23 cellular contexts compared by ENCODE assay signal in the genomic region with DNA sequence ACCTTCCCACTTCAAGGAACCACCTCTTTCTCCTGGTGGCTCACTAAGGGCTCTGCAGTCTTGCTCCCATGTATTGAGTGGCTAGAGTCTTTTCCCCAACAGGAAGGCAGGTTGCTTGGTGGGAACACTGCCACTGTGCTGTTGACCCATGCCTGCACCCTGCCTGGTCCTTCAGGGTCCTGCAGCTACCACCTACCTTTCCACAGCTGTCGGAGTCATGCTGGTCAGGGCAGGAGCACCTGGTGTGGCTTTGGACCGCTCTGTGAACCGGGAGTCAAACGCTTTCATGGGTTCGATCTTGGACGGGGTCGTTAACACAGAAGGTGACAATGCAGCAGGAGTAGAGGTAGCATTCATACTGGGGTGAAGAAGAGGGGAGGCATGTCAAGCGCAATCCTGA. TPM values are rescaled to one million over a fixed set of nuclear protein-coding genes. Genes with fewer than 3 reads are reported as not detected.
DNase-seq lines count a peak whose midpoint lies in the region; ATAC-seq and TF ChIP-seq lines count a peak whose summit lies in the region.
"Had no signal": no experiment of that assay in that cellular context is flagged by ENCODE, and none has a peak within 500 bp of the region (broad histone marks: within the 10 kb centered on the region; RNA-seq: fewer than 3 reads in every experiment).

No MANE protein-coding gene starts in this region.

- intact Hi-C loops in natural killer cell (cut with micrococcal nuclease): no loop called here

- H3K36me3 Mint-ChIP-seq in natural killer cell: peaks cover 8% of the 10 kb centered on the region
- peaks cover 13% of the 10 kb centered on the region for H3K36me3 Mint-ChIP-seq in natural killer cell treated with Interleukin-12 subunit alpha and Interleukin-12 subunit beta and Interleukin-15 and Interleukin-18, amount 100 ng/mL, for 72 hours
- peaks cover 97% of the 10 kb centered on the region for H3K36me3 Mint-ChIP-seq in stimulated activated effector memory CD8-positive, alpha-beta T cell treated with anti-CD3 and anti-CD28 coated beads, Interleukin-12 subunit alpha, Interleukin-12 subunit beta, amount 100 ng/mL, for 72 hours
- H3K36me3 Mint-ChIP-seq in activated T-cell treated with anti-CD3 and anti-CD28 coated beads, Interleukin-2, amount 50 U/mL, for 24 hours (ENCODE audit: low read depth): peaks cover 90% of the 10 kb centered on the region

- TF ChIP-seq CTCF in natural killer cell (IDR thresholded peaks at IDR 0.05): no peak

- DNase-seq in natural killer cell (peak; percentile 6), left lobe of liver (ENCODE audit: low spot score) (peak; percentile 34), DMS114 treated with DMSO at 0.1 percent for 48 hours (lab: John Stamatoyannopoulos, UW; ENCODE audit: unreplicated experiment) (no peak)
- DNase-seq in natural killer cell treated with Interleukin-12 subunit alpha and Interleukin-12 subunit beta and Interleukin-15 and Interleukin-18, amount 100 ng/mL, for 72 hours (ENCODE audit: low spot score): no peak
- no peak for DNase-seq in stimulated activated effector memory CD8-positive, alpha-beta T cell treated with anti-CD3 and anti-CD28 coated beads, Interleukin-12 subunit alpha, Interleukin-12 subunit beta, amount 100 ng/mL, for 72 hours (ENCODE audit: low spot score in 2 of 2)
- DNase-seq in activated T-cell treated with anti-CD3 and anti-CD28 coated beads, Interleukin-2, amount 50 U/mL, for 24 hours: no peak
- DNase-seq: 8988T, ACHN, Calu3, DMS53, KBM-7, MV-4-11, NCI-H1105, NCI-H1436 treated with DMSO at 0.1 percent for 48 hours, NCI-H1930, NCI-H2107, NCI-H446, NCI-H524 treated with DMSO at 0.1 percent for 48 hours, NCI-H774, SK-N-SH had no signal

- no peaks in the 10 kb centered on the region for H3K9me3 Mint-ChIP-seq in natural killer cell
- H3K9me3 Mint-ChIP-seq in natural killer cell treated with Interleukin-12 subunit alpha and Interleukin-12 subunit beta and Interleukin-15 and Interleukin-18, amount 100 ng/mL, for 72 hours: no peaks in the 10 kb centered on the region
- no peaks in the 10 kb centered on the region for H3K9me3 Mint-ChIP-seq in stimulated activated effector memory CD8-positive, alpha-beta T cell treated with anti-CD3 and anti-CD28 coated beads, Interleukin-12 subunit alpha, Interleukin-12 subunit beta, amount 100 ng/mL, for 72 hours
- no peaks in the 10 kb centered on the region for H3K9me3 Mint-ChIP-seq in activated T-cell treated with anti-CD3 and anti-CD28 coated beads, Interleukin-2, amount 50 U/mL, for 24 hours

- no peaks in the 10 kb centered on the region for H3K27me3 Mint-ChIP-seq in natural killer cell (ENCODE audit: low read depth in 2 of 2)
- no peaks in the 10 kb centered on the region for H3K27me3 Mint-ChIP-seq in natural killer cell treated with Interleukin-12 subunit alpha and Interleukin-12 subunit beta and Interleukin-15 and Interleukin-18, amount 100 ng/mL, for 72 hours
- H3K27me3 Mint-ChIP-seq in activated T-cell treated with anti-CD3 and anti-CD28 coated beads, Interleukin-2, amount 50 U/mL, for 24 hours: no peaks in the 10 kb centered on the region

- ATAC-seq in natural killer cell (no peak), left lobe of liver (no peak), GM18517 (IDR thresholded peaks at IDR 0.05; ENCODE audit: unreplicated experiment) (no peak)
- ATAC-seq in natural killer cell treated with Interleukin-12 subunit alpha and Interleukin-12 subunit beta and Interleukin-15 and Interleukin-18, amount 100 ng/mL, for 72 hours: no peak
- no peak for ATAC-seq in stimulated activated effector memory CD8-positive, alpha-beta T cell treated with anti-CD3 and anti-CD28 coated beads, Interleukin-12 subunit alpha, Interleukin-12 subunit beta, amount 100 ng/mL, for 72 hours
- ATAC-seq: GM12878, HCT116 had no signal

- peaks cover 0 to 21% of the 10 kb centered on the region in 2 donors for H3K4me1 Mint-ChIP-seq in natural killer cell
- peaks cover 0 to 14% of the 10 kb centered on the region in 2 donors for H3K4me1 Mint-ChIP-seq in natural killer cell treated with Interleukin-12 subunit alpha and Interleukin-12 subunit beta and Interleukin-15 and Interleukin-18, amount 100 ng/mL, for 72 hours (ENCODE audit: low read depth in 2 of 2)
- H3K4me1 Mint-ChIP-seq in stimulated activated effector memory CD8-positive, alpha-beta T cell treated with anti-CD3 and anti-CD28 coated beads, Interleukin-12 subunit alpha, Interleukin-12 subunit beta, amount 100 ng/mL, for 72 hours: no peaks in the 10 kb centered on the region
- no peaks in the 10 kb centered on the region for H3K4me1 Mint-ChIP-seq in activated T-cell treated with anti-CD3 and anti-CD28 coated beads, Interleukin-2, amount 50 U/mL, for 24 hours (ENCODE audit: low read depth)

- no peak overlapping the region for H3K4me3 Mint-ChIP-seq in natural killer cell
- H3K4me3 Mint-ChIP-seq in natural killer cell treated with Interleukin-12 subunit alpha and Interleukin-12 subunit beta and Interleukin-15 and Interleukin-18, amount 100 ng/mL, for 72 hours: no peak overlapping the region
- H3K4me3 Mint-ChIP-seq in stimulated activated effector memory CD8-positive, alpha-beta T cell treated with anti-CD3 and anti-CD28 coated beads, Interleukin-12 subunit alpha, Interleukin-12 subunit beta, amount 100 ng/mL, for 72 hours: no peak overlapping the region
- no peak overlapping the region for H3K4me3 Mint-ChIP-seq in activated T-cell treated with anti-CD3 and anti-CD28 coated beads, Interleukin-2, amount 50 U/mL, for 24 hours

- no peak overlapping the region for H3K27ac Mint-ChIP-seq in natural killer cell
- H3K27ac Mint-ChIP-seq in natural killer cell treated with Interleukin-12 subunit alpha and Interleukin-12 subunit beta and Interleukin-15 and Interleukin-18, amount 100 ng/mL, for 72 hours: no peak overlapping the region
- peak overlapping the region; percentile 43 for H3K27ac Mint-ChIP-seq in stimulated activated effector memory CD8-positive, alpha-beta T cell treated with anti-CD3 and anti-CD28 coated beads, Interleukin-12 subunit alpha, Interleukin-12 subunit beta, amount 100 ng/mL, for 72 hours
- no peak overlapping the region for H3K27ac Mint-ChIP-seq in activated T-cell treated with anti-CD3 and anti-CD28 coated beads, Interleukin-2, amount 50 U/mL, for 24 hours

RNA-seq across cellular contexts. Expression of a gene that starts 56.1 kb away (rescaled TPM):
- 10 to 100 TPM; 49.6 to 75.9 (median 50.9) TPM for total RNA-seq in natural killer cell
- total RNA-seq in natural killer cell treated with Interleukin-12 subunit alpha and Interleukin-12 subunit beta and Interleukin-15 and Interleukin-18, amount 100 ng/mL, for 72 hours: 10 to 100 TPM; 40.5 to 62.7 TPM
- 20.2 TPM for total RNA-seq in left lobe of liver

RNA-seq across cellular contexts. Expression of a gene that starts 56.9 kb away (rescaled TPM):
- total RNA-seq in natural killer cell: 10 to 100 TPM; 11.6 to 16.7 (median 14.2) TPM
- total RNA-seq in natural killer cell treated with Interleukin-12 subunit alpha and Interleukin-12 subunit beta and Interleukin-15 and Interleukin-18, amount 100 ng/mL, for 72 hours: 10 to 100 TPM; 14.3 to 21.3 TPM
- total RNA-seq in left lobe of liver: 27.8 TPM

Comparison
In these comparisons a context has a peak if more than half of its experiments do, and no peak if none do; other contexts are left out.
1. DNase-seq: peak in natural killer cell (single experiment) and left lobe of liver (single experiment); none in natural killer cell treated with Interleukin-12 subunit alpha and Interleukin-12 subunit beta and Interleukin-15 and Interleukin-18, amount 100 ng/mL, for 72 hours (single experiment), stimulated activated effector memory CD8-positive, alpha-beta T cell treated with anti-CD3 and anti-CD28 coated beads, Interleukin-12 subunit alpha, Interleukin-12 subunit beta, amount 100 ng/mL, for 72 hours (0 of 2), DMS114 treated with DMSO at 0.1 percent for 48 hours (single experiment) and activated T-cell treated with anti-CD3 and anti-CD28 coated beads, Interleukin-2, amount 50 U/mL, for 24 hours (single experiment).